30 cellular contexts compared by ENCODE assay signal in the genomic region with DNA sequence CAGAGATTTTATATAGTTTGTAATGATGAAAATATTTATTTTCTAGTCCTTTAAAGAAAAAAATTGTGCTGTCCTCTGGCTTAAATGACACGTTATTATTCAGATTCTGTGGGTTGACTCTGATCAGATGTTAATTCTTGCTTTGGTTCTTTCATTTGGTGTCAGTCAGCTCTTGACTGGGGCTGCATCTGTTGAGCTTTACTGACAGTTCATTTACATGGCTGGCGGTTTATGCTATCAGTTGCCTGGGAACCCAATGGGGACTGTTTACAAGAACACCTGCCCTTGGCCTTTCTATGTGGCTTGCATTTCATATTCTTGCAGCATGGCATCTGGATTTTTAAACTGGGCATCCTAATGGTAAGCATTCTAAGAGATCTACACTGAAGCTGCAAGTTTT.
"Had no signal": no experiment of that assay in that cellular context is flagged by ENCODE, and none has a peak within 500 bp of the region (broad histone marks: within the 10 kb centered on the region; RNA-seq: fewer than 3 reads in every experiment).

No MANE protein-coding gene starts in this region.

- H3K9me3 Mint-ChIP-seq: activated naive CD4-positive, alpha-beta T cell treated with anti-CD3 and anti-CD28 coated beads, Interleukin-2, amount 50 U/mL, for 72 hours had no signal

- DNase-seq: activated CD4-positive, alpha-beta T cell treated with anti-CD3 and anti-CD28 coated beads for 4 hours; activated CD4-positive, alpha-beta T cell treated with anti-CD3 and anti-CD28 coated beads, Interleukin-2, amount 50 U/mL, for 4 hours; activated CD8-positive, alpha-beta memory T cell treated with anti-CD3 and anti-CD28 coated beads, Interleukin-2, amount 10 ng/mL, durations not matched to agents 7 days and 5 days; activated effector memory CD4-positive, alpha-beta T cell treated with Interleukin-2 at 50 U/mL for 16 hours; activated naive CD4-positive, alpha-beta T cell treated with Interleukin-2 at 50 U/mL for 16 hours; activated naive CD8-positive, alpha-beta T cell treated with anti-CD3 and anti-CD28 coated beads, Interleukin-2, amount 50 U/mL, for 24 hours; activated T-cell treated with anti-CD3 and anti-CD28 coated beads, Interleukin-2, amount 50 U/mL, for 24 hours; amniotic stem cell; body of pancreas; central memory CD4-positive, alpha-beta T cell; KG1; NCI-H1092; NCI-H1436; NCI-H1694 treated with DMSO at 0.1 percent for 48 hours; NCI-H2029 treated with DMSO at 0.1 percent for 48 hours; NCI-H774; NK-92 treated with Interleukin-12 subunit alpha and Interleukin-12 subunit beta, amount 100 ng/mL, for 24 hours; Peyer's patch; Right ventricle myocardium superior; SW 1271 had no signal

- H3K27me3 Mint-ChIP-seq: activated CD8-positive, alpha-beta memory T cell treated with anti-CD3 and anti-CD28 coated beads, Interleukin-2, amount 10 ng/mL, durations not matched to agents 7 days and 5 days; activated naive CD8-positive, alpha-beta T cell treated with anti-CD3 and anti-CD28 coated beads, Interleukin-2, amount 50 U/mL, for 24 hours; activated T-cell treated with anti-CD3 and anti-CD28 coated beads, Interleukin-2, amount 50 U/mL, for 24 hours; IgD-negative memory B cell had no signal

- H3K4me3 ChIP-seq: ascending aorta, body of pancreas, coronary artery, Peyer's patch, SJSA1 had no signal

- H3K27ac Mint-ChIP-seq: activated CD8-positive, alpha-beta memory T cell treated with anti-CD3 and anti-CD28 coated beads, Interleukin-2, amount 10 ng/mL, durations not matched to agents 7 days and 5 days; activated naive CD4-positive, alpha-beta T cell treated with anti-CD3 and anti-CD28 coated beads, Interleukin-2, amount 50 U/mL, for 72 hours; activated naive CD8-positive, alpha-beta T cell treated with anti-CD3 and anti-CD28 coated beads, Interleukin-2, amount 50 U/mL, for 24 hours; activated T-cell treated with anti-CD3 and anti-CD28 coated beads, Interleukin-2, amount 50 U/mL, for 24 hours; activated T-helper 1 cell treated with anti-CD3 and anti-CD28 coated beads, Interleukin-12 subunit alpha, Interleukin-12 subunit beta, Interleukin-2, Interleukin-4 antibody, amounts not matched to agents 30 ng/mL and 10 ng/mL and 1 ng/mL, durations not matched to agents 14 hours and 24 hours and 36 hours; IgD-negative memory B cell; T-helper 1 cell treated with Interleukin-12 subunit alpha and Interleukin-12 subunit beta and Interleukin-4 antibody, amounts not matched to agents 30 μg/mL and 1 μg/mL, for 36 hours had no signal

- H3K4me1 ChIP-seq: ascending aorta, body of pancreas, Peyer's patch, SJSA1 had no signal

- H3K36me3 ChIP-seq: ascending aorta, Peyer's patch, SJSA1 had no signal

- H3K4me1 Mint-ChIP-seq: activated CD8-positive, alpha-beta memory T cell treated with anti-CD3 and anti-CD28 coated beads, Interleukin-2, amount 10 ng/mL, durations not matched to agents 7 days and 5 days; activated naive CD8-positive, alpha-beta T cell treated with anti-CD3 and anti-CD28 coated beads, Interleukin-2, amount 50 U/mL, for 24 hours; IgD-negative memory B cell had no signal

- H3K27me3 ChIP-seq: ascending aorta, body of pancreas, Peyer's patch, SJSA1 had no signal

- H3K36me3 Mint-ChIP-seq: activated CD8-positive, alpha-beta memory T cell treated with anti-CD3 and anti-CD28 coated beads, Interleukin-2, amount 10 ng/mL, durations not matched to agents 7 days and 5 days; activated naive CD4-positive, alpha-beta T cell treated with anti-CD3 and anti-CD28 coated beads, Interleukin-2, amount 50 U/mL, for 72 hours; IgD-negative memory B cell had no signal

- ATAC-seq: activated CD4-positive, CD25-positive, alpha-beta regulatory T cell treated with anti-CD3 and anti-CD28 coated beads, Interleukin-2, amount 50 U/mL, for 24 hours; activated CD8-positive, alpha-beta memory T cell treated with anti-CD3 and anti-CD28 coated beads, Interleukin-2, amount 10 ng/mL, durations not matched to agents 7 days and 5 days; activated naive CD4-positive, alpha-beta T cell treated with anti-CD3 and anti-CD28 coated beads, Interleukin-2, amount 50 U/mL, for 72 hours; activated naive CD8-positive, alpha-beta T cell treated with anti-CD3 and anti-CD28 coated beads, Interleukin-2, amount 50 U/mL, for 24 hours; body of pancreas; SK-N-SH treated with all-trans-retinoic acid at 6 μM for 48 hours had no signal

- H3K27ac ChIP-seq: ascending aorta, body of pancreas, coronary artery, Peyer's patch, RWPE1, SJSA1 had no signal

- H3K4me3 Mint-ChIP-seq: activated CD8-positive, alpha-beta memory T cell treated with anti-CD3 and anti-CD28 coated beads, Interleukin-2, amount 10 ng/mL, durations not matched to agents 7 days and 5 days; activated naive CD8-positive, alpha-beta T cell treated with anti-CD3 and anti-CD28 coated beads, Interleukin-2, amount 50 U/mL, for 24 hours; activated T-cell treated with anti-CD3 and anti-CD28 coated beads, Interleukin-2, amount 50 U/mL, for 24 hours; activated T-helper 1 cell treated with anti-CD3 and anti-CD28 coated beads, Interleukin-12 subunit alpha, Interleukin-12 subunit beta, Interleukin-2, Interleukin-4 antibody, amounts not matched to agents 30 ng/mL and 10 ng/mL and 1 ng/mL, durations not matched to agents 14 hours and 24 hours and 36 hours; IgD-negative memory B cell; T-helper 1 cell treated with Interleukin-12 subunit alpha and Interleukin-12 subunit beta and Interleukin-4 antibody, amounts not matched to agents 30 μg/mL and 1 μg/mL, for 36 hours had no signal
